Comparison of ENCODE assay signal across 8 cellular contexts in the genomic region with DNA sequence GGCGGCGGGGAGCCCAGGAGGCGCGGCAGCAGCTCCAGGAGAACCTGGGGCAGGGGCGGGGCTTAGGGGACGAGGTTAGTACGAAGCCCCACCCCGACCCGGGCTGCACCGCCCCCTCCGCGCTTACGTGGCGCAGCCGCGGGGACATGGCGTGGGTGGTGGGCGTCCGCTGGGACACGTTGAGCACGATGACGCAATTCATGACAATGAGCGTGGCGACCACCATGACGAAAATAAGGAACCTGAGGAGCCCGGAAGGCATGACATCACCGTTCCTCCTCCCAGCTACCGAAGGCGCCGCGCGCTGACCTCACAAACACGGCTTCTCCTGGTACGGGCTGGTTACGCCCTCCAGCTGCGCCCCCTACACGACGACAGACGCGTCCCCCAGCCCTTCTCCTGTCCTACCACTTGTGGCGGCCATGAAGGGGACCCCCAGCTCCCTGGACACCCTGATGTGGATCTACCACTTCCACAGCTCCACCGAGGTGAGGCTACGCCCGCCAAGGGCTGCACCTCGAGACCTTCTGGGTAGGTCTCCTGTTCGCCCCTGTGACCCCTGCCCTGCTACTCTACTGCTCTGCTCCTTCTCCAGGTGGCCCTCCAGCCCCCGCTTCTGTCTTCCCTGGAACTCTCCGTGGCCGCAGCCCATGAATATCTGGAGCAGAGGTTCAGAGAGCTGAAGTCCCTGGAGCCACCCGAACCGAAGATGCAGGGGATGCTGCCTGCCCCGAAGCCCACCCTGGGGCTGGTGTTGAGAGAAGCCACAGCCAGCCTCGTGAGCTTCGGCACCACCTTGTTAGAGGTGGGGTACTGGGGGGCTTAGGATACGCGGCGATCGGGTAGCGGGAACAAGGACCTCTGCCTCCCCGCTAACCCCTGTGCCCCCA. TPM values are rescaled to one million over a fixed set of nuclear protein-coding genes. Genes with fewer than 3 reads are reported as not detected.
DNase-seq lines count a peak whose midpoint lies in the region; ATAC-seq and TF ChIP-seq lines count a peak whose summit lies in the region.

A gene (plus strand): TSS at position 196 of the 890 bp plus-strand sequence. CDS start 227 bp downstream, at position 423.

- peak within 1 kb of the TSS; percentile 94 for H3K4me3 Mint-ChIP-seq in activated naive CD4-positive, alpha-beta T cell treated with anti-CD3 and anti-CD28 coated beads, Interleukin-2, amount 50 U/mL, for 24 hours

- H3K79me2 ChIP-seq in OCI-LY1 (ENCODE audit: insufficient read depth, low read length), result no peaks in the 10 kb centered on the region

- peak; percentile 56 for ATAC-seq in GM19328 (IDR thresholded peaks at IDR 0.05; ENCODE audit: unreplicated experiment)
- ATAC-seq in GM18520 (IDR thresholded peaks at IDR 0.05; ENCODE audit: unreplicated experiment), result no peak
- no peak for ATAC-seq in HG03460 (IDR thresholded peaks at IDR 0.05; ENCODE audit: unreplicated experiment)

- TF ChIP-seq CTCF in OCI-LY1 (IDR thresholded peaks at IDR 0.05; ENCODE audit: low read length) (no peak), cardiac muscle cell (IDR thresholded peaks at IDR 0.05; ENCODE audit: low read depth, low read length) (peak; percentile 7), prostate gland (IDR thresholded peaks at IDR 0.05) (no peak), tibial nerve (IDR thresholded peaks at IDR 0.05) (no peak)

- DNase-seq in cardiac muscle cell (ENCODE audit: low read depth in 1 of 2, low spot score in 1 of 2), result peak; percentile 56 to 89
- peak; percentile 88 for DNase-seq in prostate gland (ENCODE audit: low spot score)
- DNase-seq in tibial nerve (ENCODE audit: low spot score in 2 of 2), result peak; percentile 59 to 79

- H3K36me3 Mint-ChIP-seq in activated naive CD4-positive, alpha-beta T cell treated with anti-CD3 and anti-CD28 coated beads, Interleukin-2, amount 50 U/mL, for 24 hours, result no peaks in the 10 kb centered on the region

- H4K20me1 ChIP-seq in OCI-LY1 (ENCODE audit: insufficient read depth, low read length), result no peaks in the 10 kb centered on the region

- H3K27ac Mint-ChIP-seq in activated naive CD4-positive, alpha-beta T cell treated with anti-CD3 and anti-CD28 coated beads, Interleukin-2, amount 50 U/mL, for 24 hours, result peak within 1 kb of the TSS; percentile 96

- H3K27me3 Mint-ChIP-seq in activated naive CD4-positive, alpha-beta T cell treated with anti-CD3 and anti-CD28 coated beads, Interleukin-2, amount 50 U/mL, for 24 hours, result no peaks in the 10 kb centered on the region

- H3K9ac ChIP-seq in OCI-LY1 (ENCODE audit: low read length), result no peak within 1 kb of the TSS; the same call in 1 of the 2 replicates

- H3K27me3 ChIP-seq in OCI-LY1 (ENCODE audit: insufficient read depth, low read length) (no peaks in the 10 kb centered on the region), cardiac muscle cell (no peaks in the 10 kb centered on the region), prostate gland (replicated peaks; ENCODE audit: insufficient read depth) (no peaks in the 10 kb centered on the region), tibial nerve (peaks cover 0 to 17% of the 10 kb centered on the region in 2 donors)

- peaks cover 31% of the 10 kb centered on the region for H3K4me1 Mint-ChIP-seq in activated naive CD4-positive, alpha-beta T cell treated with anti-CD3 and anti-CD28 coated beads, Interleukin-2, amount 50 U/mL, for 24 hours

- no peaks in the 10 kb centered on the region for H3K9me3 Mint-ChIP-seq in activated naive CD4-positive, alpha-beta T cell treated with anti-CD3 and anti-CD28 coated beads, Interleukin-2, amount 50 U/mL, for 24 hours

- H3F3A ChIP-seq in OCI-LY1 (ENCODE audit: insufficient read depth, low read length), result no peaks in the 10 kb centered on the region

- peak; percentile 55 for TF ChIP-seq POLR2A in prostate gland (IDR thresholded peaks at IDR 0.05)
- peak in 1 of 2 donors; percentile 47 for TF ChIP-seq POLR2A in tibial nerve (IDR thresholded peaks at IDR 0.05)

- peaks cover 21% of the 10 kb centered on the region for H3K36me3 ChIP-seq in OCI-LY1 (ENCODE audit: insufficient read depth, low read length)
- peaks cover 3% of the 10 kb centered on the region for H3K36me3 ChIP-seq in cardiac muscle cell
- H3K36me3 ChIP-seq in prostate gland, result peaks cover 0 to 9% of the 10 kb centered on the region in 2 donors
- peaks cover 0 to 31% (median 12%) of the 10 kb centered on the region in 3 donors for H3K36me3 ChIP-seq in tibial nerve

- H3K4me1 ChIP-seq in OCI-LY1 (ENCODE audit: insufficient read depth, low read length, severe bottlenecking), result peaks cover 35% of the 10 kb centered on the region
- H3K4me1 ChIP-seq in cardiac muscle cell (ENCODE audit: low read depth), result peaks cover 5% of the 10 kb centered on the region
- peaks cover 3% of the 10 kb centered on the region for H3K4me1 ChIP-seq in prostate gland (replicated peaks)
- peaks cover 0 to 53% (median 22%) of the 10 kb centered on the region in 4 donors for H3K4me1 ChIP-seq in tibial nerve

- H3K27ac ChIP-seq in OCI-LY1 (ENCODE audit: low read depth, low read length, poor library complexity, severe bottlenecking), result no peak within 1 kb of the TSS
- no peak within 1 kb of the TSS for H3K27ac ChIP-seq in cardiac muscle cell
- peak within 1 kb of the TSS; percentile 48 to 56 for H3K27ac ChIP-seq in prostate gland
- peak within 1 kb of the TSS in 2 of 4 donors; percentile 62 to 75 for H3K27ac ChIP-seq in tibial nerve

- H3K4me2 ChIP-seq in OCI-LY1 (ENCODE audit: low read length), result peak within 1 kb of the TSS; percentile 76

- no peak within 1 kb of the TSS for H2AFZ ChIP-seq in OCI-LY1 (ENCODE audit: low read length)

- no peaks in the 10 kb centered on the region for H3K9me3 ChIP-seq in OCI-LY1 (ENCODE audit: low read length)
- H3K9me3 ChIP-seq in cardiac muscle cell (ENCODE audit: low read depth), result no peaks in the 10 kb centered on the region
- no peaks in the 10 kb centered on the region for H3K9me3 ChIP-seq in prostate gland
- no peaks in the 10 kb centered on the region for H3K9me3 ChIP-seq in tibial nerve

- intact Hi-C loops in prostate gland (cut with DNase I), result no loop called here

- TF ChIP-seq EP300 in tibial nerve (IDR thresholded peaks at IDR 0.05), result peak; percentile 15 to 66

- WGBS in prostate gland, result 18% methylated on average over 47 of the region's 60 CpGs
- 19 to 29% methylated on average over 19 to 54 of the region's 60 CpGs for WGBS in tibial nerve, 2 donors

- no peaks in the 10 kb centered on the region for H3K9me2 ChIP-seq in OCI-LY1 (ENCODE audit: low read depth, low read length)

- H3K4me3 ChIP-seq in OCI-LY1 (ENCODE audit: low read depth, low read length, poor library complexity, severe bottlenecking) (peak within 1 kb of the TSS; percentile 58), cardiac muscle cell (peak within 1 kb of the TSS; percentile 26), prostate gland (peak within 1 kb of the TSS; percentile 42 to 45), tibial nerve (peak within 1 kb of the TSS; percentile 30 to 54 (median 40))

RNA-seq across cellular contexts. Expression of the gene that starts here (rescaled TPM):
- total RNA-seq in cardiac muscle cell, result 1.7 and 7.4 TPM in 2 replicates
- polyA plus RNA-seq in cardiac muscle cell, result 1.3 and 1.6 TPM in 2 replicates
- total RNA-seq in prostate gland, result 10 to 100 TPM in 1 of 2 donors, 1 to 10 TPM in 1; 2.4 to 15.4 TPM
- 1 to 10 TPM in 3 of 4 donors, under 1 TPM in 1; 0.90 to 2.0 (median 1.3) TPM for total RNA-seq in tibial nerve

Comparison
In these comparisons a context has a peak if more than half of its experiments do, and no peak if none do; other contexts are left out.
1. H3K27ac ChIP-seq: peak in prostate gland (2 of 2); none in OCI-LY1 (single experiment) and cardiac muscle cell (single experiment).
2. Peak in every context shown above with its lines, with median percentiles within 50 percentile points of each other: H3K4me3 ChIP-seq and DNase-seq.